Comparison of ENCODE assay signal across 24 cellular contexts in the genomic region with DNA sequence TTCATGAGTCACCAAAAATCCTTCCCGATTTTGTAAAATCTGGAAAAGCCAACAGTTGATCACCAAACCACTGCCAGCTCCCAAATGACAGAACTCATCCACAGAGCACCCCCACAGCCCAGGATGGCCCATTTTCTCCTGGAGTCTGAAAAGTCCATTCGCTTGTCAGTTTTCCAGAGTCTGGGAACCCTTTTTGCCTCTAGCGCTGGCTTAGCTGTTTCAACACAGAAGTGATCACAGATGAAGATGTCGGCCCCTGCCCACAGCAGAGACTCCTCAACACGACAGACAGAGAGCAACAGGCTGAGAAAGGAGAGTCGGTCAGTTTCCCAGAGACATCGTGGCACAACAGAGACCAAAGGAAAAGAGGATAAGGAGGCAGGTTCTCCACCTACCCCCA.
DNase-seq lines count a peak whose midpoint lies in the region; ATAC-seq and TF ChIP-seq lines count a peak whose summit lies in the region.
"Had no signal": no experiment of that assay in that cellular context is flagged by ENCODE, and none has a peak within 500 bp of the region (broad histone marks: within the 10 kb centered on the region; RNA-seq: fewer than 3 reads in every experiment).

No MANE protein-coding gene starts in this region.

- peaks cover 49% of the 10 kb centered on the region for H3K36me3 Mint-ChIP-seq in HFFc6 (ENCODE audit: low read depth)
- peaks cover 13% of the 10 kb centered on the region for H3K36me3 Mint-ChIP-seq in osteocyte (ENCODE audit: unreplicated experiment)
- H3K36me3 Mint-ChIP-seq: activated CD8-positive, alpha-beta memory T cell treated with anti-CD3 and anti-CD28 coated beads, Interleukin-2, amount 10 ng/mL, durations not matched to agents 7 days and 5 days; stimulated activated memory B cell treated with anti-CD40 and anti-IgM and Interleukin-4, amounts not matched to agents 10 μg/mL and 1 μg/mL and 100 μg/mL, for 72 hours had no signal

- peaks cover 87% of the 10 kb centered on the region for H3K4me1 Mint-ChIP-seq in HFFc6 (ENCODE audit: low read depth)
- H3K4me1 Mint-ChIP-seq in osteocyte (ENCODE audit: unreplicated experiment): peaks cover 81% of the 10 kb centered on the region
- H3K4me1 Mint-ChIP-seq: activated CD4-positive, alpha-beta T cell treated with anti-CD3 and anti-CD28 coated beads, Interleukin-2, amount 10 ng/mL, durations not matched to agents 7 days and 5 days; activated CD8-positive, alpha-beta memory T cell treated with anti-CD3 and anti-CD28 coated beads, Interleukin-2, amount 10 ng/mL, durations not matched to agents 7 days and 5 days; stimulated activated memory B cell treated with anti-CD40 and anti-IgM and Interleukin-4, amounts not matched to agents 10 μg/mL and 1 μg/mL and 100 μg/mL, for 72 hours had no signal

- DNase-seq in AG20443 (ENCODE audit: low spot score) (peak; percentile 50), HFFc6 (no peak), fibroblast of mammary gland (ENCODE audit: low read depth) (peak; percentile 40), osteocyte (ENCODE audit: extremely low spot score, unreplicated experiment) (no peak)
- DNase-seq: activated CD4-positive, alpha-beta T cell treated with anti-CD3 and anti-CD28 coated beads, Interleukin-2, amount 10 ng/mL, durations not matched to agents 7 days and 5 days; activated CD8-positive, alpha-beta memory T cell treated with anti-CD3 and anti-CD28 coated beads, Interleukin-2, amount 10 ng/mL, durations not matched to agents 7 days and 5 days; activated naive CD4-positive, alpha-beta T cell treated with anti-CD3 and anti-CD28 coated beads, Interleukin-2, amount 50 U/mL, for 16 hours; activated T-cell treated with anti-CD3 and anti-CD28 coated beads, Interleukin-2, amount 50 U/mL, for 72 hours; BE2C; cortex of kidney; head of caudate nucleus; NCI-H1048; NCI-H1930; nucleus accumbens; Right ventricle myocardium superior; stimulated activated CD4-positive, alpha-beta T cell treated with anti-CD3 and anti-CD28 coated beads, Interleukin-4, amount 100 ng/mL, for 1 hour; T-helper 9 cell; testis; WERI-Rb-1 had no signal

- ATAC-seq in GM21381 (IDR thresholded peaks at IDR 0.05; ENCODE audit: unreplicated experiment) (no peak), HG03097 (IDR thresholded peaks at IDR 0.05; ENCODE audit: low FRiP score, unreplicated experiment) (no peak), HG03354 (IDR thresholded peaks at IDR 0.05; ENCODE audit: poor library complexity, severe bottlenecking, unreplicated experiment) (no peak), HG02588 (IDR thresholded peaks at IDR 0.05; ENCODE audit: unreplicated experiment) (no peak)
- ATAC-seq: activated CD8-positive, alpha-beta memory T cell treated with anti-CD3 and anti-CD28 coated beads, Interleukin-2, amount 10 ng/mL, durations not matched to agents 7 days and 5 days; activated T-cell treated with anti-CD3 and anti-CD28 coated beads, Interleukin-2, amount 50 U/mL, for 72 hours; stimulated activated memory B cell treated with anti-CD40 and anti-IgM and Interleukin-4, amounts not matched to agents 10 μg/mL and 1 μg/mL and 100 μg/mL, for 72 hours had no signal

- H3K27me3 Mint-ChIP-seq in HFFc6 (ENCODE audit: insufficient read depth) (peaks cover 7% of the 10 kb centered on the region), osteocyte (ENCODE audit: unreplicated experiment) (no peaks in the 10 kb centered on the region)

- H3K27ac Mint-ChIP-seq in HFFc6 (peak overlapping the region; percentile 96), osteocyte (ENCODE audit: unreplicated experiment) (peak overlapping the region; percentile 82)
- H3K27ac Mint-ChIP-seq: activated CD4-positive, alpha-beta T cell treated with anti-CD3 and anti-CD28 coated beads, Interleukin-2, amount 10 ng/mL, durations not matched to agents 7 days and 5 days; activated CD8-positive, alpha-beta memory T cell treated with anti-CD3 and anti-CD28 coated beads, Interleukin-2, amount 10 ng/mL, durations not matched to agents 7 days and 5 days; activated T-cell treated with anti-CD3 and anti-CD28 coated beads, Interleukin-2, amount 50 U/mL, for 72 hours; stimulated activated memory B cell treated with anti-CD40 and anti-IgM and Interleukin-4, amounts not matched to agents 10 μg/mL and 1 μg/mL and 100 μg/mL, for 72 hours had no signal

- H3K4me3 Mint-ChIP-seq in HFFc6 (peak overlapping the region; percentile 36), osteocyte (ENCODE audit: unreplicated experiment) (no peak overlapping the region)
- H3K4me3 Mint-ChIP-seq: activated CD4-positive, alpha-beta T cell treated with anti-CD3 and anti-CD28 coated beads, Interleukin-2, amount 10 ng/mL, durations not matched to agents 7 days and 5 days; activated CD8-positive, alpha-beta memory T cell treated with anti-CD3 and anti-CD28 coated beads, Interleukin-2, amount 10 ng/mL, durations not matched to agents 7 days and 5 days; activated T-cell treated with anti-CD3 and anti-CD28 coated beads, Interleukin-2, amount 50 U/mL, for 72 hours; stimulated activated memory B cell treated with anti-CD40 and anti-IgM and Interleukin-4, amounts not matched to agents 10 μg/mL and 1 μg/mL and 100 μg/mL, for 72 hours had no signal

- no peak overlapping the region for H3K4me3 ChIP-seq in fibroblast of mammary gland (ENCODE audit: control insufficient read depth, low read depth, low read length)
- H3K4me3 ChIP-seq: testis had no signal

- H3K9me3 Mint-ChIP-seq in HFFc6 (peaks cover 6% of the 10 kb centered on the region), osteocyte (ENCODE audit: unreplicated experiment) (no peaks in the 10 kb centered on the region)
- H3K9me3 Mint-ChIP-seq: activated CD4-positive, alpha-beta T cell treated with anti-CD3 and anti-CD28 coated beads, Interleukin-2, amount 10 ng/mL, durations not matched to agents 7 days and 5 days; activated T-cell treated with anti-CD3 and anti-CD28 coated beads, Interleukin-2, amount 50 U/mL, for 72 hours; stimulated activated memory B cell treated with anti-CD40 and anti-IgM and Interleukin-4, amounts not matched to agents 10 μg/mL and 1 μg/mL and 100 μg/mL, for 72 hours had no signal

- no peak for TF ChIP-seq CTCF in HFFc6 (IDR thresholded peaks at IDR 0.05)
- no peak for TF ChIP-seq CTCF in fibroblast of mammary gland (conservative IDR thresholded peaks at IDR 0.05; ENCODE audit: control insufficient read depth, insufficient read depth, low read depth, low read length)
- TF ChIP-seq CTCF in osteocyte (IDR thresholded peaks at IDR 0.05): no peak

Comparison
In these comparisons a context has a peak if more than half of its experiments do, and no peak if none do; other contexts are left out.
1. DNase-seq: peak in AG20443 (single experiment) and fibroblast of mammary gland (single experiment); none in HFFc6 (single experiment) and osteocyte (single experiment).